Comparison of ENCODE assay signal across 10 cellular contexts in the genomic region with DNA sequence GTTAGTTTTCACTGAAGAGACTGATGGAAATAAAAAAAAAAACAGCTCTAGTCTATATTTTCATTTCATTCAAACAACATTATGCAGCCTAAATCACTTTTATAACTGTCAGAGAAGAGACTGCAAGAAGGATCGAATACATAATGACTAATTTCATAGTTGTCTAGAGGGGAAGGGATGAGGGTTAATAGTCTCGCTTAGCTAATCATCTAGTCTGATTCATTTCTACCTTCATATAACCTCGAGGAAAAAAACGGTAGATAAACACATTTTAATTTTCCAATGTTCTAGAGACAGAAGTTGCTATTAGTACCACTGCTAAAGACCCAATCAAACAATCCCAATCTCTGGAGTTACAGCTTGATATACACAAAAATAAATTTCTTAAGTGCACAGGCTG. TPM values are rescaled to one million over a fixed set of nuclear protein-coding genes. Genes with fewer than 3 reads are reported as not detected.
DNase-seq lines count a peak whose midpoint lies in the region; ATAC-seq and TF ChIP-seq lines count a peak whose summit lies in the region.
"Had no signal": no experiment of that assay in that cellular context is flagged by ENCODE, and none has a peak within 500 bp of the region (broad histone marks: within the 10 kb centered on the region; RNA-seq: fewer than 3 reads in every experiment).

No MANE protein-coding gene starts in this region.

- H3K27me3 Mint-ChIP-seq in activated CD4-positive, alpha-beta T cell treated with anti-CD3 and anti-CD28 coated beads, Interleukin-2, amount 10 ng/mL, durations not matched to agents 7 days and 5 days = no peaks in the 10 kb centered on the region

- TF ChIP-seq CTCF in RWPE1 (conservative IDR thresholded peaks at IDR 0.05; ENCODE audit: low read depth) (no peak), epithelial cell of proximal tubule (conservative IDR thresholded peaks at IDR 0.05; ENCODE audit: low read depth, low read length) (no peak), thyroid gland (IDR thresholded peaks at IDR 0.05) (no peak)

- 40 to 51% methylated on average over 4 of the region's 4 CpGs for WGBS in thyroid gland, 2 donors

- intact Hi-C loops in thyroid gland (cut with DNase I) = no loop called here

- H3K27ac Mint-ChIP-seq in activated CD4-positive, alpha-beta T cell treated with anti-CD3 and anti-CD28 coated beads, Interleukin-2, amount 10 ng/mL, durations not matched to agents 7 days and 5 days = peak overlapping the region; percentile 46

- peaks cover 32% of the 10 kb centered on the region for H3K36me3 Mint-ChIP-seq in activated CD4-positive, alpha-beta T cell treated with anti-CD3 and anti-CD28 coated beads, Interleukin-2, amount 10 ng/mL, durations not matched to agents 7 days and 5 days (ENCODE audit: low read depth)

- H3K4me1 Mint-ChIP-seq in activated CD4-positive, alpha-beta T cell treated with anti-CD3 and anti-CD28 coated beads, Interleukin-2, amount 10 ng/mL, durations not matched to agents 7 days and 5 days = peaks cover 40% of the 10 kb centered on the region

- H3K4me3 ChIP-seq in epithelial cell of proximal tubule (ENCODE audit: low read depth, low read length) = peak overlapping the region; percentile 69
- peak overlapping the region; percentile 77 for H3K4me3 ChIP-seq in skeletal muscle satellite cell (ENCODE audit: low read length)
- H3K4me3 ChIP-seq in thyroid gland (replicated peaks in 1 of 3) = no peak overlapping the region

- ATAC-seq in HG03521 (IDR thresholded peaks at IDR 0.05; ENCODE audit: unreplicated experiment) = no peak
- ATAC-seq in HG03432 (IDR thresholded peaks at IDR 0.05; ENCODE audit: unreplicated experiment) = no peak

- DNase-seq in activated CD4-positive, alpha-beta T cell treated with anti-CD3 and anti-CD28 coated beads, Interleukin-2, amount 10 ng/mL, durations not matched to agents 7 days and 5 days = no peak
- DNase-seq in activated CD4-positive, alpha-beta T cell treated with anti-CD3 and anti-CD28 coated beads, Interleukin-2, amount 50 U/mL, for 4 hours = no peak
- DNase-seq in RWPE1 (ENCODE audit: low spot score) (peak; percentile 18), epithelial cell of proximal tubule (ENCODE audit: low read depth) (no peak), thyroid gland (no peak)
- DNase-seq: NCI-H2081 had no signal

- H3K9me3 ChIP-seq in skeletal muscle satellite cell (replicated peaks; ENCODE audit: low read length) = no peaks in the 10 kb centered on the region
- no peaks in the 10 kb centered on the region for H3K9me3 ChIP-seq in thyroid gland

- peak overlapping the region; percentile 69 for H3K4me3 Mint-ChIP-seq in activated CD4-positive, alpha-beta T cell treated with anti-CD3 and anti-CD28 coated beads, Interleukin-2, amount 10 ng/mL, durations not matched to agents 7 days and 5 days

- H3K4me1 ChIP-seq in skeletal muscle satellite cell (ENCODE audit: control insufficient read depth, insufficient read depth, low read length) (peaks cover 11% of the 10 kb centered on the region), thyroid gland (peaks cover 41 to 48% of the 10 kb centered on the region in 2 donors)

- no peaks in the 10 kb centered on the region for H3K27me3 ChIP-seq in skeletal muscle satellite cell (ENCODE audit: control insufficient read depth, insufficient read depth, low read length)
- H3K27me3 ChIP-seq in thyroid gland = no peaks in the 10 kb centered on the region

- H3K27ac ChIP-seq in RWPE1 = no peak overlapping the region
- no peak overlapping the region for H3K27ac ChIP-seq in thyroid gland
- H3K27ac ChIP-seq: C4-2B had no signal

- no peak for TF ChIP-seq POLR2A in thyroid gland (IDR thresholded peaks at IDR 0.05)

- H3K36me3 ChIP-seq in skeletal muscle satellite cell (ENCODE audit: insufficient read depth, low read length) (peaks cover 32% of the 10 kb centered on the region), thyroid gland (no peaks in the 10 kb centered on the region)

- POLR2A ChIA-PET in activated CD4-positive, alpha-beta T cell treated with anti-CD3 and anti-CD28 coated beads, Interleukin-2, amount 10 ng/mL, durations not matched to agents 7 days and 5 days (lab: Charles Lee) = interaction anchor here (0.5 to 1.5 kb wide), 3 partner anchors 29 to 31 kb away, joined by 3 to 13 read pairs (median 3); partner anchors contain the start of gene DNAJB4
- POLR2A ChIA-PET in RWPE1 (lab: Yijun Ruan, JAX; ENCODE audit: low non-redundant PET) = no interaction called here

- H3K9ac ChIP-seq in skeletal muscle satellite cell (ENCODE audit: low read depth, low read length) = peak overlapping the region; percentile 97

- no peaks in the 10 kb centered on the region for H3K9me3 Mint-ChIP-seq in activated CD4-positive, alpha-beta T cell treated with anti-CD3 and anti-CD28 coated beads, Interleukin-2, amount 10 ng/mL, durations not matched to agents 7 days and 5 days

- CTCF ChIA-PET in activated CD4-positive, alpha-beta T cell treated with anti-CD3 and anti-CD28 coated beads, Interleukin-2, amount 10 ng/mL, durations not matched to agents 7 days and 5 days (lab: Charles Lee) = interaction anchor here (0.6 to 1.5 kb wide), 5 partner anchors 16 to 144 kb away, joined by 3 to 5 read pairs (median 4); no protein-coding TSS in a partner anchor
- CTCF ChIA-PET in RWPE1 (lab: Yijun Ruan, JAX) = interaction anchor here (1.7 kb wide), 1 partner anchor 139 kb away, joined by 13 read pairs; no protein-coding TSS in a partner anchor

- peak overlapping the region; percentile 92 for H3K4me2 ChIP-seq in skeletal muscle satellite cell (ENCODE audit: low read length)

RNA-seq across cellular contexts. Expression of gene FUBP1, which starts 3.5 kb away (rescaled TPM):
- 100 to 1,000 TPM; 193 to 217 TPM for total RNA-seq in activated CD4-positive, alpha-beta T cell treated with anti-CD3 and anti-CD28 coated beads, Interleukin-2, amount 10 ng/mL, durations not matched to agents 7 days and 5 days
- total RNA-seq in epithelial cell of proximal tubule (81.2 and 133 TPM in 2 replicates), thyroid gland (100 to 1,000 TPM; 136 to 231 (median 178) TPM)
- 97.8 and 99.4 TPM in 2 replicates for total RNA-seq in skeletal muscle satellite cell (2012; rRNA removed)

RNA-seq across cellular contexts. Expression of gene DNAJB4, which starts 29.4 kb away (rescaled TPM):
- total RNA-seq in activated CD4-positive, alpha-beta T cell treated with anti-CD3 and anti-CD28 coated beads, Interleukin-2, amount 10 ng/mL, durations not matched to agents 7 days and 5 days = 10 to 100 TPM; 11.5 to 13.2 TPM
- 3.6 and 10.9 TPM in 2 replicates for total RNA-seq in epithelial cell of proximal tubule
- total RNA-seq in skeletal muscle satellite cell (2012; rRNA removed) = 63.4 and 94.4 TPM in 2 replicates
- total RNA-seq in thyroid gland = 10 to 100 TPM; 44.5 to 57.2 (median 50.8) TPM

Comparison
In these comparisons a context has a peak if more than half of its experiments do, and no peak if none do; other contexts are left out.
1. H3K4me3 ChIP-seq: peak in epithelial cell of proximal tubule (single experiment) and skeletal muscle satellite cell (single experiment); none in thyroid gland (0 of 3).